Comparison of ENCODE assay signal across 1 cellular context in the genomic region with DNA sequence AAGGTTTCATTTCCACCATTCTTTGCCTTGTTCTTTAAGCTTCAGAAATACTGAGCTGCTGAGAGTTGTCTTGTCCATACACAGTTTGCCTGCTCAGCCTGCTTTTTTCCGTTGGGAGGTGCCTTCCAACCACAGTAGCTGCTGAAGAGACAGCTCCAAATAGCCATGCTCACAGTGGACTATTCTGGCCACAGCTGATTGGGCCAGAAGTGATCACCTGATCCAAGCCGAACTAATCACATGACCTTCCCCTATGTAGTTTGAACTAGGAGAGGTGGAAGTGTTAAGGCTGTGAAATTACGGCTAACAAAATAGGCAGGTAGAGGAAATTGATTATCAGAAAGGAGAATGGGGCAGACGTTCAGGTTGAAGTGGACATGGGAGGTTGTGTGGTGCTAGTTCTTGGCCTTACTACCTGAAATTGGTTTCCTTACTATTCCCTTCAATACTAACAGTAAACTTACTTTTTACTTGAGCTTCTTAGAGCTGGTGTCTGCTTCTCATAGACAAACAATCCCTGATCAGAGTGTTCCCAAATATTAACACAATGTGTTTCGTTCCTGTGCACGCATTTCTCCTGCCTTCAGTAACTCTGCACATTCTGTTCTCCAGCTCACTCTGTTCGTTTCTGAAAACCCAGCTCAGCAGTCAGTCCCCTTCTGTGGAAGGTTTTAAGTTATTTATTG.
TF ChIP-seq lines count a peak whose summit lies in the region.

No MANE protein-coding gene starts in this region.

TF ChIP-seq in HepG2, 621 proteins besides CTCF, POLR2A, EP300 and RAD21:
- TF ChIP-seq, protein P1, sequence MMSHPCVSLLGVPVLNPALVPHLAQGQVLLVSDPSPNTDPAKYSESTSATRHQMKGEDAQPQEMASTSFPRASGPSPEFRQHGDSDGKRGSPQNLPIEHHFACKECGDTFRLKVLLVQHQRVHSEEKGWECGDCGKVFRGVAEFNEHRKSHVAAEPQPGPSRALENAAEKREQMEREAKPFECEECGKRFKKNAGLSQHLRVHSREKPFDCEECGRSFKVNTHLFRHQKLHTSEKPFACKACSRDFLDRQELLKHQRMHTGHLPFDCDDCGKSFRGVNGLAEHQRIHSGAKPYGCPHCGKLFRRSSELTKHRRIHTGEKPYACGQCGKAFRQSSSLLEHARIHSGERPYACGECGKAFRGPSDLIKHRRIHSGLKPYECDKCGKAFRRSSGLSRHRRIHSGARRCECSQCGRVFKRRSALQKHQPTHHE (CRISPR knock-in tag; IDR thresholded peaks at IDR 0.05; ENCODE audit: borderline replicate concordance), result no peak
- TF ChIP-seq FOXA1 (IDR thresholded peaks at IDR 0.05), result no peak
- TF ChIP-seq FOXA1 (CRISPR knock-in tag; IDR thresholded peaks at IDR 0.05), result no peak
- peak; percentile 34; the same call in 1 of the 2 replicates for TF ChIP-seq PHF20 (CRISPR knock-in tag; IDR thresholded peaks at IDR 0.05)
- peak; percentile 78 for TF ChIP-seq RAD51 (IDR thresholded peaks at IDR 0.05; ENCODE audit: borderline replicate concordance)
- peak; percentile 38; the same call in 1 of the 2 replicates for TF ChIP-seq POGZ (CRISPR knock-in tag; IDR thresholded peaks at IDR 0.05)
- TF ChIP-seq, protein P2, sequence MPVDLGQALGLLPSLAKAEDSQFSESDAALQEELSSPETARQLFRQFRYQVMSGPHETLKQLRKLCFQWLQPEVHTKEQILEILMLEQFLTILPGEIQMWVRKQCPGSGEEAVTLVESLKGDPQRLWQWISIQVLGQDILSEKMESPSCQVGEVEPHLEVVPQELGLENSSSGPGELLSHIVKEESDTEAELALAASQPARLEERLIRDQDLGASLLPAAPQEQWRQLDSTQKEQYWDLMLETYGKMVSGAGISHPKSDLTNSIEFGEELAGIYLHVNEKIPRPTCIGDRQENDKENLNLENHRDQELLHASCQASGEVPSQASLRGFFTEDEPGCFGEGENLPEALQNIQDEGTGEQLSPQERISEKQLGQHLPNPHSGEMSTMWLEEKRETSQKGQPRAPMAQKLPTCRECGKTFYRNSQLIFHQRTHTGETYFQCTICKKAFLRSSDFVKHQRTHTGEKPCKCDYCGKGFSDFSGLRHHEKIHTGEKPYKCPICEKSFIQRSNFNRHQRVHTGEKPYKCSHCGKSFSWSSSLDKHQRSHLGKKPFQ (CRISPR knock-in tag; IDR thresholded peaks at IDR 0.05; ENCODE audit: insufficient replicate concordance), result no peak
- TF ChIP-seq ZSCAN20 (CRISPR knock-in tag; IDR thresholded peaks at IDR 0.05; ENCODE audit: borderline replicate concordance), result no peak
- TF ChIP-seq ZNF280D (CRISPR knock-in tag; IDR thresholded peaks at IDR 0.05), result no peak
- 0 out of 2 replicates have a peak, but pooled peaks have one; percentile 12 for TF ChIP-seq ZSCAN25 (CRISPR knock-in tag; IDR thresholded peaks at IDR 0.05)
- TF ChIP-seq MYC (CRISPR knock-in tag; IDR thresholded peaks at IDR 0.05; ENCODE audit: borderline replicate concordance), result no peak
- TF ChIP-seq ELF4 (CRISPR knock-in tag; IDR thresholded peaks at IDR 0.05; ENCODE audit: borderline replicate concordance), result no peak
- TF ChIP-seq, protein P3, sequence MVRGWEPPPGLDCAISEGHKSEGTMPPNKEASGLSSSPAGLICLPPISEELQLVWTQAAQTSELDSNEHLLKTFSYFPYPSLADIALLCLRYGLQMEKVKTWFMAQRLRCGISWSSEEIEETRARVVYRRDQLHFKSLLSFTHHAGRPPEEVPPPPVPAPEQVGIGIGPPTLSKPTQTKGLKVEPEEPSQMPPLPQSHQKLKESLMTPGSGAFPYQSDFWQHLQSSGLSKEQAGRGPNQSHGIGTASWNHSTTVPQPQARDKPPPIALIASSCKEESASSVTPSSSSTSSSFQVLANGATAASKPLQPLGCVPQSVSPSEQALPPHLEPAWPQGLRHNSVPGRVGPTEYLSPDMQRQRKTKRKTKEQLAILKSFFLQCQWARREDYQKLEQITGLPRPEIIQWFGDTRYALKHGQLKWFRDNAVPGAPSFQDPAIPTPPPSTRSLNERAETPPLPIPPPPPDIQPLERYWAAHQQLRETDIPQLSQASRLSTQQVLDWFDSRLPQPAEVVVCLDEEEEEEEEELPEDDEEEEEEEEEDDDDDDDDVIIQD (CRISPR knock-in tag; IDR thresholded peaks at IDR 0.05; ENCODE audit: low read depth), result peak; percentile 40; the same call in 1 of the 2 replicates
- TF ChIP-seq, protein P4, sequence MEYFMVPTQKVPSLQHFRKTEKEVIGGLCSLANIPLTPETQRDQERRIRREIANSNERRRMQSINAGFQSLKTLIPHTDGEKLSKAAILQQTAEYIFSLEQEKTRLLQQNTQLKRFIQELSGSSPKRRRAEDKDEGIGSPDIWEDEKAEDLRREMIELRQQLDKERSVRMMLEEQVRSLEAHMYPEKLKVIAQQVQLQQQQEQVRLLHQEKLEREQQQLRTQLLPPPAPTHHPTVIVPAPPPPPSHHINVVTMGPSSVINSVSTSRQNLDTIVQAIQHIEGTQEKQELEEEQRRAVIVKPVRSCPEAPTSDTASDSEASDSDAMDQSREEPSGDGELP (IDR thresholded peaks at IDR 0.05; ENCODE audit: borderline replicate concordance, low read depth), result peak; percentile 11; the same call in 1 of the 2 replicates
- no peak for TF ChIP-seq RBFOX2 (IDR thresholded peaks at IDR 0.05; ENCODE audit: low read depth, low read length)
- TF ChIP-seq MXD4 (CRISPR knock-in tag; IDR thresholded peaks at IDR 0.05), result no peak
- no peak for TF ChIP-seq FLYWCH1 (CRISPR knock-in tag; IDR thresholded peaks at IDR 0.05)
- TF ChIP-seq SALL2 (CRISPR knock-in tag; IDR thresholded peaks at IDR 0.05), result no peak
- no peak for TF ChIP-seq ZBTB38 (CRISPR knock-in tag; IDR thresholded peaks at IDR 0.05)
- TF ChIP-seq ZMYM4 (CRISPR knock-in tag; IDR thresholded peaks at IDR 0.05), result peak; percentile 68
- TF ChIP-seq NFYB (CRISPR knock-in tag; IDR thresholded peaks at IDR 0.05), result peak; percentile 59
- TF ChIP-seq NFYC (CRISPR knock-in tag; IDR thresholded peaks at IDR 0.05), result peak; percentile 68
- TF ChIP-seq, protein P5, sequence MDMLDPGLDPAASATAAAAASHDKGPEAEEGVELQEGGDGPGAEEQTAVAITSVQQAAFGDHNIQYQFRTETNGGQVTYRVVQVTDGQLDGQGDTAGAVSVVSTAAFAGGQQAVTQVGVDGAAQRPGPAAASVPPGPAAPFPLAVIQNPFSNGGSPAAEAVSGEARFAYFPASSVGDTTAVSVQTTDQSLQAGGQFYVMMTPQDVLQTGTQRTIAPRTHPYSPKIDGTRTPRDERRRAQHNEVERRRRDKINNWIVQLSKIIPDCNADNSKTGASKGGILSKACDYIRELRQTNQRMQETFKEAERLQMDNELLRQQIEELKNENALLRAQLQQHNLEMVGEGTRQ (IDR thresholded peaks at IDR 0.05; ENCODE audit: low read depth, low read length), result peak; percentile 80
- TF ChIP-seq, protein P5 (CRISPR knock-in tag; IDR thresholded peaks at IDR 0.05; ENCODE audit: borderline replicate concordance), result peak; percentile 79; the same call in 1 of the 2 replicates
- no peak for TF ChIP-seq XBP1 (CRISPR knock-in tag; IDR thresholded peaks at IDR 0.05)
- TF ChIP-seq AGO1 (IDR thresholded peaks at IDR 0.05; ENCODE audit: low read depth, low read length, poor library complexity, severe bottlenecking), result no peak
